ENCODE assay signal across 23 cellular contexts in the genomic region with DNA sequence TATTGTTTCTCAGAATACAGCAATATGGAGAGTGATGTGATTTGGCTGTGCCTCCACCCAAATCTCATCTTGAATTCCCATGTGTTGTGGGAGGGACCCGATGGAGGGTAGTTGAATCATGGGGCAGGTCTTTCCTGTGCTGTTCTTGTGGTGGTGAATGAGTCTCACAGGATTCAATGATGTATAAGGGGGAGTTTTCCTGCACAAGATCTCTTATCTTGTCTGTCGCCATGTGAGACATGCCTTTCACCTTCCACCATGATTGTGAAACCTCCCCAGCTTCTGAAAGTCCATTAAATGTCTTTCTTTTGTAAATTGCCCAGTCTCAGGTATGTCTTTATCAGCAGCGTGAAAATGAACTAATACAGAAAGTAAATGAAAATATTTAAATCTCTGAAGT.
"Had no signal": no experiment of that assay in that cellular context is flagged by ENCODE, and none has a peak within 500 bp of the region (broad histone marks: within the 10 kb centered on the region; RNA-seq: fewer than 3 reads in every experiment).

No MANE protein-coding gene starts in this region.

- H3K4me1 Mint-ChIP-seq: activated B cell treated with CpG ODN at 0.5 μM for 24 hours; activated CD4-positive, alpha-beta T cell treated with anti-CD3 and anti-CD28 coated beads, Interleukin-2, amount 10 ng/mL, durations not matched to agents 7 days and 5 days; activated naive CD8-positive, alpha-beta T cell treated with anti-CD3 and anti-CD28 coated beads, Interleukin-2, amount 50 U/mL, for 24 hours; brain had no signal

- H3K4me3 Mint-ChIP-seq: activated B cell treated with CpG ODN at 0.5 μM for 24 hours; activated CD4-positive, alpha-beta memory T cell treated with anti-CD3 and anti-CD28 coated beads for 36 hours; activated CD4-positive, alpha-beta T cell treated with anti-CD3 and anti-CD28 coated beads, Interleukin-2, amount 10 ng/mL, durations not matched to agents 7 days and 5 days; activated naive CD8-positive, alpha-beta T cell treated with anti-CD3 and anti-CD28 coated beads, Interleukin-2, amount 50 U/mL, for 24 hours; activated T-cell treated with anti-CD3 and anti-CD28 coated beads, Interleukin-2, amount 50 U/mL, for 4 hours; brain; T-helper 1 cell treated with Interleukin-12 subunit alpha and Interleukin-12 subunit beta and Interleukin-4 antibody, amounts not matched to agents 30 μg/mL and 1 μg/mL, for 36 hours had no signal

- ATAC-seq: activated naive CD4-positive, alpha-beta T cell treated with anti-CD3 and anti-CD28 coated beads, Interleukin-2, amount 50 U/mL, for 72 hours; activated naive CD8-positive, alpha-beta T cell treated with anti-CD3 and anti-CD28 coated beads, Interleukin-2, amount 50 U/mL, for 24 hours; activated T-cell treated with anti-CD3 and anti-CD28 coated beads, Interleukin-2, amount 50 U/mL, for 4 hours; PC-3; SK-N-SH treated with all-trans-retinoic acid at 6 μM for 48 hours had no signal

- H3K9me3 Mint-ChIP-seq: activated CD4-positive, alpha-beta memory T cell treated with anti-CD3 and anti-CD28 coated beads for 36 hours; activated CD4-positive, alpha-beta T cell treated with anti-CD3 and anti-CD28 coated beads, Interleukin-2, amount 10 ng/mL, durations not matched to agents 7 days and 5 days; activated naive CD4-positive, alpha-beta T cell treated with anti-CD3 and anti-CD28 coated beads, Interleukin-2, amount 50 U/mL, for 72 hours; activated naive CD8-positive, alpha-beta T cell treated with anti-CD3 and anti-CD28 coated beads, Interleukin-2, amount 50 U/mL, for 24 hours; activated T-cell treated with anti-CD3 and anti-CD28 coated beads, Interleukin-2, amount 50 U/mL, for 4 hours; T-helper 1 cell treated with Interleukin-12 subunit alpha and Interleukin-12 subunit beta and Interleukin-4 antibody, amounts not matched to agents 30 μg/mL and 1 μg/mL, for 36 hours had no signal

- H3K36me3 Mint-ChIP-seq: activated CD4-positive, alpha-beta memory T cell treated with anti-CD3 and anti-CD28 coated beads for 36 hours; activated naive CD4-positive, alpha-beta T cell treated with anti-CD3 and anti-CD28 coated beads, Interleukin-2, amount 50 U/mL, for 72 hours; brain had no signal

- DNase-seq: activated B cell treated with CpG ODN at 0.5 μM for 24 hours; activated CD4-positive, alpha-beta memory T cell treated with anti-CD3 and anti-CD28 coated beads for 36 hours; activated CD4-positive, alpha-beta T cell treated with anti-CD3 and anti-CD28 coated beads, Interleukin-2, amount 10 ng/mL, durations not matched to agents 7 days and 5 days; activated CD8-positive, alpha-beta memory T cell treated with anti-CD3 and anti-CD28 coated beads for 24 hours; activated effector memory CD4-positive, alpha-beta T cell treated with anti-CD3 and anti-CD28 coated beads, Interleukin-2, amount 50 U/mL, for 16 hours; activated naive CD4-positive, alpha-beta T cell treated with Interleukin-2 at 50 U/mL for 16 hours; activated naive CD8-positive, alpha-beta T cell treated with anti-CD3 and anti-CD28 coated beads, Interleukin-2, amount 50 U/mL, for 24 hours; activated T-cell treated with anti-CD3 and anti-CD28 coated beads, Interleukin-2, amount 50 U/mL, for 4 hours; amygdala; Karpas-422; MV-4-11; NCI-H1105; NCI-H1436; NCI-H1694 treated with DMSO at 0.1 percent for 48 hours; NCI-H2029 treated with DMSO at 0.1 percent for 48 hours; NCI-H446; NCI-H524; PC-3; SHP77 had no signal

- H3K27ac Mint-ChIP-seq: activated B cell treated with CpG ODN at 0.5 μM for 24 hours; activated CD4-positive, alpha-beta memory T cell treated with anti-CD3 and anti-CD28 coated beads for 36 hours; activated CD4-positive, alpha-beta T cell treated with anti-CD3 and anti-CD28 coated beads, Interleukin-2, amount 10 ng/mL, durations not matched to agents 7 days and 5 days; activated naive CD4-positive, alpha-beta T cell treated with anti-CD3 and anti-CD28 coated beads, Interleukin-2, amount 50 U/mL, for 72 hours; activated naive CD8-positive, alpha-beta T cell treated with anti-CD3 and anti-CD28 coated beads, Interleukin-2, amount 50 U/mL, for 24 hours; brain; T-helper 1 cell treated with Interleukin-12 subunit alpha and Interleukin-12 subunit beta and Interleukin-4 antibody, amounts not matched to agents 30 μg/mL and 1 μg/mL, for 36 hours had no signal

- H3K27me3 Mint-ChIP-seq: activated B cell treated with CpG ODN at 0.5 μM for 24 hours; activated CD4-positive, alpha-beta T cell treated with anti-CD3 and anti-CD28 coated beads, Interleukin-2, amount 10 ng/mL, durations not matched to agents 7 days and 5 days; activated naive CD8-positive, alpha-beta T cell treated with anti-CD3 and anti-CD28 coated beads, Interleukin-2, amount 50 U/mL, for 24 hours had no signal
